ENCODE assay signal across 17 cellular contexts in the genomic region with DNA sequence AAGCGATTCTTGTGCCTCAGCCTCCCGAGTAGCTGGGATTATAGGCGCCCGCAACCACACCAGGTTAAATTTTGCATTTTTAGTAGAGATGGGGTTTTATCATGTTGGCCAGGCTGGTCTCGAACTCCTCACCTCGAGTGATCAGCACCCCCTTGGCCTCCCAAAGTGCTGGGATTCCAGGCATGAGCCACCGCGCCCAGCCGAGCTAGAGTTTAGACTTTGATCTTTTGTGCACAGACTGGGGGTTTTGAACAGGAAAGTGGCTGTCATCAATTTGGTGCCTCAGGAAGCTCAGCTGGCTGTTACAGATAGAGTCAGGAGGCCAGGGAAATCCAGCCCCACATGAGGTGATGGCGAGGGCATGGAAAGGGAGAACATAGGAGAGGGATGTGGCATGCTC. TPM values are rescaled to one million over a fixed set of nuclear protein-coding genes. Genes with fewer than 3 reads are reported as not detected.
DNase-seq lines count a peak whose midpoint lies in the region; ATAC-seq and TF ChIP-seq lines count a peak whose summit lies in the region.
"Had no signal": no experiment of that assay in that cellular context is flagged by ENCODE, and none has a peak within 500 bp of the region (broad histone marks: within the 10 kb centered on the region; RNA-seq: fewer than 3 reads in every experiment).

No MANE protein-coding gene starts in this region.

- CTCF ChIA-PET in WTC11 (lab: Charles Lee) = interaction anchor here (0.5 to 1.1 kb wide), 3 partner anchors 102 to 119 kb away, joined by 3 to 5 read pairs (median 3); a partner anchor contains a TSS

- H3K36me3 ChIP-seq in hepatocyte (replicated peaks; ENCODE audit: insufficient read depth, low read depth) (no peaks in the 10 kb centered on the region), liver (ENCODE audit: control insufficient read depth in 4 of 4, insufficient read depth in 3 of 4, low read depth in 1 of 4, low read length in 3 of 4) (no peaks in the 10 kb centered on the region), transverse colon (no peaks in the 10 kb centered on the region)
- H3K36me3 ChIP-seq: BE2C, HAP-1 had no signal

- no peaks in the 10 kb centered on the region for H3K27me3 ChIP-seq in hepatocyte
- H3K27me3 ChIP-seq in liver (ENCODE audit: control insufficient read depth in 4 of 4, insufficient read depth in 4 of 4, low read length in 3 of 4) = no peaks in the 10 kb centered on the region
- no peaks in the 10 kb centered on the region for H3K27me3 ChIP-seq in transverse colon
- H3K27me3 ChIP-seq: BE2C had no signal

- H3K4me3 ChIP-seq in hepatocyte (no peak overlapping the region), liver (ENCODE audit: low read depth in 1 of 3, low read length in 3 of 3) (no peak overlapping the region), transverse colon (no peak overlapping the region)
- H3K4me3 ChIP-seq: A549, GM23338, HAP-1 had no signal

- peak overlapping the region; percentile 86 for H3K27ac ChIP-seq in hepatocyte
- H3K27ac ChIP-seq in liver (ENCODE audit: low read depth in 1 of 2, low read length in 2 of 2) = no peak overlapping the region
- H3K27ac ChIP-seq in transverse colon = peak overlapping the region in 2 of 4 donors; percentile 15 to 31
- H3K27ac ChIP-seq: A549, C4-2B had no signal

- peaks cover 12% of the 10 kb centered on the region for H3K4me1 Mint-ChIP-seq in WTC11

- H3K4me2 ChIP-seq in hepatocyte = no peak overlapping the region
- H3K4me2 ChIP-seq: A549, GM23338 had no signal

- peaks cover 8% of the 10 kb centered on the region; the same call in 1 of the 2 replicates for H3K27me3 Mint-ChIP-seq in WTC11 (ENCODE audit: low read depth)

- DNase-seq in UCSD-AML1 (lab: John Stamatoyannopoulos, UW; ENCODE audit: unreplicated experiment) (peak; percentile 29), hepatocyte (ENCODE audit: low spot score) (no peak), transverse colon (peak; percentile 51), WTC11 (ENCODE audit: low spot score) (no peak)
- no peak for DNase-seq in activated CD4-positive, alpha-beta T cell treated with anti-CD3 and anti-CD28 coated beads for 48 hours
- DNase-seq: BE2C; CD4-positive, alpha-beta memory T cell; DMS153; DMS79 treated with DMSO at 0.1 percent for 48 hours; HFFc6 had no signal

- H3K36me3 Mint-ChIP-seq in WTC11 = peaks cover 4% of the 10 kb centered on the region; the same call in 1 of the 2 replicates
- H3K36me3 Mint-ChIP-seq: CD4-positive, alpha-beta memory T cell had no signal

- POLR2A ChIA-PET in WTC11 (lab: Charles Lee) = no interaction called here

- H3K9me2 ChIP-seq in hepatocyte (replicated peaks; ENCODE audit: insufficient read depth) = no peaks in the 10 kb centered on the region

- WGBS in hepatocyte (ENCODE audit: low lambda C conversion rate, missing lambda C conversion rate) = 81% methylated on average over 10 of the region's 10 CpGs
- 65% methylated on average over 10 of the region's 10 CpGs for WGBS in liver
- WGBS in transverse colon (ENCODE audit: low coverage in 1 of 2), 2 donors = 66 to 85% methylated on average over 4 to 10 of the region's 10 CpGs

- in situ Hi-C loops in transverse colon (cut with MboI; ENCODE audit: low pct_ligation_motif_present in 1 of 4, low pct_unique_long_range_greater_than_20kb in 1 of 4, low sequenced_read_pairs in 3 of 4) = loop anchor here in 1 of 4 donors (10.0 kb wide), 1 partner anchor 104 kb away; no protein-coding TSS in a partner anchor

- no peak overlapping the region for H3K27ac Mint-ChIP-seq in WTC11
- H3K27ac Mint-ChIP-seq: GM23338, HFFc6 had no signal

- ATAC-seq in HG03342 (IDR thresholded peaks at IDR 0.05; ENCODE audit: unreplicated experiment) = no peak
- no peak for ATAC-seq in WTC11
- no peak for ATAC-seq in HG03095 (IDR thresholded peaks at IDR 0.05; ENCODE audit: unreplicated experiment)
- ATAC-seq: A549, GM23338 had no signal

- TF ChIP-seq RAD21 in liver (IDR thresholded peaks at IDR 0.05) = no peak

- no peak for TF ChIP-seq EP300 in transverse colon (IDR thresholded peaks at IDR 0.05; ENCODE audit: low read depth)

- TF ChIP-seq CTCF in hepatocyte (IDR thresholded peaks at IDR 0.05; ENCODE audit: poor library complexity) (no peak), liver (IDR thresholded peaks at IDR 0.05; ENCODE audit: low read depth, low read length, missing input control) (no peak), transverse colon (IDR thresholded peaks at IDR 0.05) (no peak), WTC11 (IDR thresholded peaks at IDR 0.05) (no peak)

- H2AFZ ChIP-seq in hepatocyte = no peak overlapping the region
- H2AFZ ChIP-seq: GM23338 had no signal

- H3K4me3 Mint-ChIP-seq in WTC11 = no peak overlapping the region
- H3K4me3 Mint-ChIP-seq: CD4-positive, alpha-beta memory T cell; GM23338; HFFc6 had no signal

- H3K9me3 ChIP-seq in hepatocyte (ENCODE audit: low read depth) (no peaks in the 10 kb centered on the region), liver (ENCODE audit: control insufficient read depth in 4 of 4, low read length in 3 of 4) (no peaks in the 10 kb centered on the region), transverse colon (no peaks in the 10 kb centered on the region)
- H3K9me3 ChIP-seq: A549, BE2C, HAP-1 had no signal

- H3K9me3 Mint-ChIP-seq in WTC11 = peaks cover 7% of the 10 kb centered on the region
- H3K9me3 Mint-ChIP-seq: GM23338, HFFc6 had no signal

- H3K79me2 ChIP-seq in hepatocyte = no peaks in the 10 kb centered on the region

- no peak overlapping the region for H3K9ac ChIP-seq in liver (ENCODE audit: low read depth in 1 of 2, low read length in 2 of 2)

- no peaks in the 10 kb centered on the region for H4K20me1 ChIP-seq in hepatocyte (ENCODE audit: insufficient read depth, poor library complexity, severe bottlenecking)

- peaks cover 18% of the 10 kb centered on the region for H3K4me1 ChIP-seq in hepatocyte (ENCODE audit: insufficient read depth)
- H3K4me1 ChIP-seq in liver (ENCODE audit: control insufficient read depth in 4 of 4, insufficient read depth in 4 of 4, low read length in 3 of 4) = no peaks in the 10 kb centered on the region
- peaks cover 5 to 67% (median 26%) of the 10 kb centered on the region in 4 donors for H3K4me1 ChIP-seq in transverse colon
- H3K4me1 ChIP-seq: A549 had no signal

- TF ChIP-seq POLR2A in transverse colon (IDR thresholded peaks at IDR 0.05) = no peak

- intact Hi-C loops in transverse colon (cut with DNase I; ENCODE audit: low total_unique reads) = no loop called here

TF ChIP-seq in liver, 16 proteins besides CTCF, POLR2A, EP300 and RAD21:
- TF ChIP-seq HNF4A (conservative IDR thresholded peaks at IDR 0.05) = peak; percentile 26 to 29
- TF ChIP-seq, protein P1, sequence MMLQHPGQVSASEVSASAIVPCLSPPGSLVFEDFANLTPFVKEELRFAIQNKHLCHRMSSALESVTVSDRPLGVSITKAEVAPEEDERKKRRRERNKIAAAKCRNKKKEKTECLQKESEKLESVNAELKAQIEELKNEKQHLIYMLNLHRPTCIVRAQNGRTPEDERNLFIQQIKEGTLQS (IDR thresholded peaks at IDR 0.05) = no peak

TF ChIP-seq in WTC11, 78 proteins besides CTCF, POLR2A, EP300 and RAD21 (continues in another document):
- TF ChIP-seq, protein P2, sequence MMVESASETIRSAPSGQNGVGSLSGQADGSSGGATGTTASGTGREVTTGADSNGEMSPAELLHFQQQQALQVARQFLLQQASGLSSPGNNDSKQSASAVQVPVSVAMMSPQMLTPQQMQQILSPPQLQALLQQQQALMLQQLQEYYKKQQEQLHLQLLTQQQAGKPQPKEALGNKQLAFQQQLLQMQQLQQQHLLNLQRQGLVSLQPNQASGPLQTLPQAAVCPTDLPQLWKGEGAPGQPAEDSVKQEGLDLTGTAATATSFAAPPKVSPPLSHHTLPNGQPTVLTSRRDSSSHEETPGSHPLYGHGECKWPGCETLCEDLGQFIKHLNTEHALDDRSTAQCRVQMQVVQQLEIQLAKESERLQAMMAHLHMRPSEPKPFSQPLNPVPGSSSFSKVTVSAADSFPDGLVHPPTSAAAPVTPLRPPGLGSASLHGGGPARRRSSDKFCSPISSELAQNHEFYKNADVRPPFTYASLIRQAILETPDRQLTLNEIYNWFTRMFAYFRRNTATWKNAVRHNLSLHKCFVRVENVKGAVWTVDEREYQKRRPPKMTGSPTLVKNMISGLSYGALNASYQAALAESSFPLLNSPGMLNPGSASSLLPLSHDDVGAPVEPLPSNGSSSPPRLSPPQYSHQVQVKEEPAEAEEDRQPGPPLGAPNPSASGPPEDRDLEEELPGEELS (CRISPR knock-in tag; IDR thresholded peaks at IDR 0.05) = no peak
- no peak for TF ChIP-seq TCF7 (CRISPR knock-in tag; IDR thresholded peaks at IDR 0.05; ENCODE audit: low read depth)
- TF ChIP-seq, protein P3, sequence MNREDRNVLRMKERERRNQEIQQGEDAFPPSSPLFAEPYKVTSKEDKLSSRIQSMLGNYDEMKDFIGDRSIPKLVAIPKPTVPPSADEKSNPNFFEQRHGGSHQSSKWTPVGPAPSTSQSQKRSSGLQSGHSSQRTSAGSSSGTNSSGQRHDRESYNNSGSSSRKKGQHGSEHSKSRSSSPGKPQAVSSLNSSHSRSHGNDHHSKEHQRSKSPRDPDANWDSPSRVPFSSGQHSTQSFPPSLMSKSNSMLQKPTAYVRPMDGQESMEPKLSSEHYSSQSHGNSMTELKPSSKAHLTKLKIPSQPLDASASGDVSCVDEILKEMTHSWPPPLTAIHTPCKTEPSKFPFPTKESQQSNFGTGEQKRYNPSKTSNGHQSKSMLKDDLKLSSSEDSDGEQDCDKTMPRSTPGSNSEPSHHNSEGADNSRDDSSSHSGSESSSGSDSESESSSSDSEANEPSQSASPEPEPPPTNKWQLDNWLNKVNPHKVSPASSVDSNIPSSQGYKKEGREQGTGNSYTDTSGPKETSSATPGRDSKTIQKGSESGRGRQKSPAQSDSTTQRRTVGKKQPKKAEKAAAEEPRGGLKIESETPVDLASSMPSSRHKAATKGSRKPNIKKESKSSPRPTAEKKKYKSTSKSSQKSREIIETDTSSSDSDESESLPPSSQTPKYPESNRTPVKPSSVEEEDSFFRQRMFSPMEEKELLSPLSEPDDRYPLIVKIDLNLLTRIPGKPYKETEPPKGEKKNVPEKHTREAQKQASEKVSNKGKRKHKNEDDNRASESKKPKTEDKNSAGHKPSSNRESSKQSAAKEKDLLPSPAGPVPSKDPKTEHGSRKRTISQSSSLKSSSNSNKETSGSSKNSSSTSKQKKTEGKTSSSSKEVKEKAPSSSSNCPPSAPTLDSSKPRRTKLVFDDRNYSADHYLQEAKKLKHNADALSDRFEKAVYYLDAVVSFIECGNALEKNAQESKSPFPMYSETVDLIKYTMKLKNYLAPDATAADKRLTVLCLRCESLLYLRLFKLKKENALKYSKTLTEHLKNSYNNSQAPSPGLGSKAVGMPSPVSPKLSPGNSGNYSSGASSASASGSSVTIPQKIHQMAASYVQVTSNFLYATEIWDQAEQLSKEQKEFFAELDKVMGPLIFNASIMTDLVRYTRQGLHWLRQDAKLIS (CRISPR knock-in tag; IDR thresholded peaks at IDR 0.05; ENCODE audit: borderline replicate concordance) = no peak

RNA-seq across cellular contexts. Expression of a gene that starts 19.3 kb away (rescaled TPM):
- total RNA-seq in hepatocyte (46.6 and 54.0 TPM in 2 replicates), liver (10 to 100 TPM; 25.2 to 51.4 TPM), transverse colon (10 to 100 TPM; 20.1 to 71.7 (median 40.7) TPM), WTC11 (2021) (86.0 to 89.5 TPM (median 89.3 TPM) in 3 replicates)
- polyA plus RNA-seq in hepatocyte (20.4 and 22.7 TPM in 2 replicates), liver (1 to 10 TPM; 7.0 to 8.9 TPM)

Comparison
In these comparisons a context has a peak if more than half of its experiments do, and no peak if none do; other contexts are left out.
1. DNase-seq: peak in UCSD-AML1 (single experiment) and transverse colon (single experiment); none in hepatocyte (single experiment), activated CD4-positive, alpha-beta T cell treated with anti-CD3 and anti-CD28 coated beads for 48 hours (single experiment) and WTC11 (single experiment).